Comparison of ENCODE assay signal across 25 cellular contexts in the genomic region with DNA sequence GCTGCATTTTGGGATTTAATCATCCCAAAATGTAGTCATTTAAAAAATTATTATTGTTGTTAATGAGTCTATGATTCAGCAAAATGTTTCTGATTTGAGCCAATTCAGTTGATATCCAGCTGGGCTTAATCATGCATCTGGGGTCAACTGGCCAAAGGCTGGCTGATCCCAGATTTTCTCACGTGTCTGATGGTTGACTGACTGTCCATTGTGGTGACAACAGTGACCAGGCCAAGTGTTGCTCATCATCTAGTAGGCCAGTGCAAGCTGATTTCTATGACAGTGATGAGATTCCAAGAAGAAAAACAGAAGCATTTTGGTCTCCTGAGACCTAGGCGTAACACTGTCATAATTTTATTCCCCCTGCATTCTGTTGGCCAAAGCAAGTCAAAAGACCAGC.
"Had no signal": no experiment of that assay in that cellular context is flagged by ENCODE, and none has a peak within 500 bp of the region (broad histone marks: within the 10 kb centered on the region; RNA-seq: fewer than 3 reads in every experiment).

No MANE protein-coding gene starts in this region.

- H3K4me3 ChIP-seq: ascending aorta, body of pancreas, Peyer's patch had no signal

- H3K27ac ChIP-seq: ascending aorta, body of pancreas, Peyer's patch had no signal

- H3K36me3 ChIP-seq: ascending aorta, Peyer's patch had no signal

- H3K9me3 ChIP-seq: ascending aorta, body of pancreas, Peyer's patch had no signal

- H3K4me1 ChIP-seq: ascending aorta, body of pancreas, Peyer's patch had no signal

- DNase-seq: activated B cell treated with CpG ODN at 0.5 μM for 24 hours; activated CD4-positive, alpha-beta T cell treated with anti-CD3 and anti-CD28 coated beads for 1 hour; activated CD4-positive, alpha-beta T cell treated with anti-CD3 and anti-CD28 coated beads, Interleukin-2, amount 10 ng/mL, durations not matched to agents 24 days and 14 days; activated CD4-positive, alpha-beta T cell treated with anti-CD3 and anti-CD28 coated beads, Interleukin-2, amount 50 U/mL, for 48 hours; activated CD8-positive, alpha-beta memory T cell treated with anti-CD3 and anti-CD28 coated beads, Interleukin-2, amount 10 ng/mL, durations not matched to agents 7 days and 5 days; activated effector memory CD4-positive, alpha-beta T cell treated with anti-CD3 and anti-CD28 coated beads, Interleukin-2, amount 50 U/mL, for 16 hours; activated naive CD4-positive, alpha-beta T cell treated with Interleukin-2 at 50 U/mL for 16 hours; activated naive CD8-positive, alpha-beta T cell treated with anti-CD3 and anti-CD28 coated beads, Interleukin-2, amount 50 U/mL, for 24 hours; activated T-cell treated with anti-CD3 and anti-CD28 coated beads, Interleukin-2, amount 50 U/mL, for 24 hours; amniotic stem cell; central memory CD4-positive, alpha-beta T cell; Kasumi-1; KBM-7; MV-4-11; NCI-H1092 treated with DMSO at 0.1 percent for 48 hours; NCI-H1417 treated with DMSO at 0.1 percent for 48 hours; NCI-H1694; NCI-H2029 treated with DMSO at 0.1 percent for 48 hours; NCI-H345; NCI-H510A; NCI-H69; Peyer's patch had no signal

- ATAC-seq: activated CD8-positive, alpha-beta memory T cell treated with anti-CD3 and anti-CD28 coated beads, Interleukin-2, amount 10 ng/mL, durations not matched to agents 7 days and 5 days; activated naive CD4-positive, alpha-beta T cell treated with anti-CD3 and anti-CD28 coated beads, Interleukin-2, amount 50 U/mL, for 72 hours; activated naive CD8-positive, alpha-beta T cell treated with anti-CD3 and anti-CD28 coated beads, Interleukin-2, amount 50 U/mL, for 24 hours; body of pancreas had no signal

- H3K27me3 ChIP-seq: ascending aorta, body of pancreas, Peyer's patch had no signal
